Comparison of ENCODE assay signal across 8 cellular contexts in genomic region chr19:1041272-1041834, GRCh38. TPM values are rescaled to one million over a fixed set of nuclear protein-coding genes. Genes with fewer than 3 reads are reported as not detected.
DNase-seq lines count a peak whose midpoint lies in the region; ATAC-seq and TF ChIP-seq lines count a peak whose summit lies in the region.

No MANE protein-coding gene starts in this region.

- H3K4me3 Mint-ChIP-seq in activated T-cell treated with anti-CD3 and anti-CD28 coated beads, Interleukin-2, amount 50 U/mL, for 72 hours: peak overlapping the region; percentile 86 to 98
- peak overlapping the region; percentile 99 for H3K4me3 Mint-ChIP-seq in activated naive CD8-positive, alpha-beta T cell treated with anti-CD3 and anti-CD28 coated beads, Interleukin-2, amount 10 ng/mL, durations not matched to agents 7 days and 5 days

- no peaks in the 10 kb centered on the region for H3K27me3 Mint-ChIP-seq in activated T-cell treated with anti-CD3 and anti-CD28 coated beads, Interleukin-2, amount 50 U/mL, for 72 hours (ENCODE audit: low read depth)
- H3K27me3 Mint-ChIP-seq in activated naive CD8-positive, alpha-beta T cell treated with anti-CD3 and anti-CD28 coated beads, Interleukin-2, amount 10 ng/mL, durations not matched to agents 7 days and 5 days: no peaks in the 10 kb centered on the region

- peak overlapping the region; percentile 66 for H3K4me3 ChIP-seq in kidney epithelial cell (ENCODE audit: low read depth, low read length)
- H3K4me3 ChIP-seq in thymus (ENCODE audit: low read length): peak overlapping the region; percentile 71

- peaks cover 1% of the 10 kb centered on the region for H3K36me3 ChIP-seq in kidney epithelial cell (ENCODE audit: control insufficient read depth, insufficient read depth, low read length)
- H3K36me3 ChIP-seq in thymus (ENCODE audit: control insufficient read depth, insufficient read depth): peaks cover 34% of the 10 kb centered on the region

- H3K4me1 Mint-ChIP-seq in activated T-cell treated with anti-CD3 and anti-CD28 coated beads, Interleukin-2, amount 50 U/mL, for 72 hours (ENCODE audit: low read depth): peaks cover 38% of the 10 kb centered on the region
- H3K4me1 Mint-ChIP-seq in activated naive CD8-positive, alpha-beta T cell treated with anti-CD3 and anti-CD28 coated beads, Interleukin-2, amount 10 ng/mL, durations not matched to agents 7 days and 5 days: peaks cover 29% of the 10 kb centered on the region

- DNase-seq in activated T-cell treated with anti-CD3 and anti-CD28 coated beads, Interleukin-2, amount 50 U/mL, for 72 hours: no peak
- no peak for DNase-seq in activated T-cell treated with anti-CD3 and anti-CD28 coated beads, Interleukin-2, amount 50 U/mL, for 1 hour
- DNase-seq in activated naive CD8-positive, alpha-beta T cell treated with anti-CD3 and anti-CD28 coated beads, Interleukin-2, amount 10 ng/mL, durations not matched to agents 7 days and 5 days: no peak
- DNase-seq in kidney epithelial cell (ENCODE audit: low read depth): no peak
- no peak for DNase-seq in superior temporal gyrus (ENCODE audit: extremely low spot score)
- DNase-seq in G401 (ENCODE audit: low spot score): no peak
- no peak for DNase-seq in head of caudate nucleus

- no peaks in the 10 kb centered on the region for H3K27me3 ChIP-seq in kidney epithelial cell (ENCODE audit: control insufficient read depth, insufficient read depth, low read length)
- no peaks in the 10 kb centered on the region for H3K27me3 ChIP-seq in thymus (ENCODE audit: control insufficient read depth, insufficient read depth)

- peaks cover 29% of the 10 kb centered on the region for H3K4me1 ChIP-seq in thymus (ENCODE audit: control insufficient read depth, insufficient read depth, low read length)

- H3K27ac Mint-ChIP-seq in activated T-cell treated with anti-CD3 and anti-CD28 coated beads, Interleukin-2, amount 50 U/mL, for 72 hours: no peak overlapping the region
- H3K27ac Mint-ChIP-seq in activated naive CD8-positive, alpha-beta T cell treated with anti-CD3 and anti-CD28 coated beads, Interleukin-2, amount 10 ng/mL, durations not matched to agents 7 days and 5 days: no peak overlapping the region

- H3K9me3 Mint-ChIP-seq in activated T-cell treated with anti-CD3 and anti-CD28 coated beads, Interleukin-2, amount 50 U/mL, for 72 hours: no peaks in the 10 kb centered on the region
- H3K9me3 Mint-ChIP-seq in activated naive CD8-positive, alpha-beta T cell treated with anti-CD3 and anti-CD28 coated beads, Interleukin-2, amount 10 ng/mL, durations not matched to agents 7 days and 5 days: peaks cover 1% of the 10 kb centered on the region

- POLR2A ChIA-PET in activated naive CD8-positive, alpha-beta T cell treated with anti-CD3 and anti-CD28 coated beads, Interleukin-2, amount 10 ng/mL, durations not matched to agents 7 days and 5 days (lab: Charles Lee): interaction anchor here (0.5 to 7.7 kb wide), 9 partner anchors 13 to 228 kb away, joined by 3 to 82 read pairs (median 7); partner anchors contain the start of genes ARHGAP45, CIRBP, CNN2 and RNU6-2

- intact Hi-C loops in head of caudate nucleus (cut with DNase I): no loop called here

- peak overlapping the region; percentile 36 for H3K27ac ChIP-seq in thymus (ENCODE audit: low read depth)

- H3K36me3 Mint-ChIP-seq in activated T-cell treated with anti-CD3 and anti-CD28 coated beads, Interleukin-2, amount 50 U/mL, for 72 hours (ENCODE audit: insufficient read depth in 2 of 2): peaks cover 1 to 10% of the 10 kb centered on the region in 2 donors
- peaks cover 23% of the 10 kb centered on the region for H3K36me3 Mint-ChIP-seq in activated naive CD8-positive, alpha-beta T cell treated with anti-CD3 and anti-CD28 coated beads, Interleukin-2, amount 10 ng/mL, durations not matched to agents 7 days and 5 days

- H3K9me3 ChIP-seq in thymus (ENCODE audit: control insufficient read depth): no peaks in the 10 kb centered on the region

- no peak for TF ChIP-seq CTCF in kidney epithelial cell (IDR thresholded peaks at IDR 0.05; ENCODE audit: insufficient read depth, low read length, poor library complexity, severe bottlenecking)

- in situ Hi-C loops in G401 (cut with HindIII; ENCODE audit: low sequenced_read_pairs): no loop called here

- ATAC-seq in activated T-cell treated with anti-CD3 and anti-CD28 coated beads, Interleukin-2, amount 50 U/mL, for 72 hours (replicated peaks in 1 of 2): no peak
- ATAC-seq in activated naive CD8-positive, alpha-beta T cell treated with anti-CD3 and anti-CD28 coated beads, Interleukin-2, amount 10 ng/mL, durations not matched to agents 7 days and 5 days (ENCODE audit: low read depth): no peak

- 57% methylated on average over 26 of the region's 26 CpGs for WGBS in thymus

RNA-seq across cellular contexts. Expression of gene ABCA7, which starts 1.4 kb away (rescaled TPM):
- 10 to 100 TPM; 34.3 to 37.1 TPM for total RNA-seq in activated T-cell treated with anti-CD3 and anti-CD28 coated beads, Interleukin-2, amount 50 U/mL, for 72 hours
- total RNA-seq in activated naive CD8-positive, alpha-beta T cell treated with anti-CD3 and anti-CD28 coated beads, Interleukin-2, amount 10 ng/mL, durations not matched to agents 7 days and 5 days: 100 to 1,000 TPM; 145 to 146 TPM
- 16.4 and 17.0 TPM in 2 replicates for total RNA-seq in kidney epithelial cell
- 315 TPM for polyA plus RNA-seq in thymus
- total RNA-seq in G401 (2014; rRNA removed; shearing (Covaris generic)): 6.2 and 13.9 TPM in 2 replicates

RNA-seq across cellular contexts. Expression of gene CNN2, which starts 14.9 kb away (rescaled TPM):
- total RNA-seq in activated T-cell treated with anti-CD3 and anti-CD28 coated beads, Interleukin-2, amount 50 U/mL, for 72 hours: 100 to 1,000 TPM in 1 of 2 donors, 10 to 100 TPM in 1; 98.9 to 124 TPM
- 100 to 1,000 TPM; 340 to 353 TPM for total RNA-seq in activated naive CD8-positive, alpha-beta T cell treated with anti-CD3 and anti-CD28 coated beads, Interleukin-2, amount 10 ng/mL, durations not matched to agents 7 days and 5 days
- 285 and 314 TPM in 2 replicates for total RNA-seq in kidney epithelial cell
- polyA plus RNA-seq in thymus: 127 TPM
- 245 and 296 TPM in 2 replicates for total RNA-seq in G401 (2014; rRNA removed; shearing (Covaris generic))

RNA-seq across cellular contexts. Expression of gene RNU6-2, which starts 20.0 kb away (rescaled TPM):
- not detected for total RNA-seq in activated T-cell treated with anti-CD3 and anti-CD28 coated beads, Interleukin-2, amount 50 U/mL, for 72 hours
- total RNA-seq in activated naive CD8-positive, alpha-beta T cell treated with anti-CD3 and anti-CD28 coated beads, Interleukin-2, amount 10 ng/mL, durations not matched to agents 7 days and 5 days: not detected
- not detected in 2 replicates for total RNA-seq in kidney epithelial cell
- polyA plus RNA-seq in thymus: not detected
- not detected in 2 replicates for total RNA-seq in G401 (2014; rRNA removed; shearing (Covaris generic))

RNA-seq across cellular contexts. Expression of gene TMEM259, which starts 20.4 kb away (rescaled TPM):
- 100 to 1,000 TPM; 125 to 127 TPM for total RNA-seq in activated T-cell treated with anti-CD3 and anti-CD28 coated beads, Interleukin-2, amount 50 U/mL, for 72 hours
- total RNA-seq in activated naive CD8-positive, alpha-beta T cell treated with anti-CD3 and anti-CD28 coated beads, Interleukin-2, amount 10 ng/mL, durations not matched to agents 7 days and 5 days: 100 to 1,000 TPM; 231 to 235 TPM
- 204 and 221 TPM in 2 replicates for total RNA-seq in kidney epithelial cell
- polyA plus RNA-seq in thymus: 359 TPM
- 131 and 142 TPM in 2 replicates for total RNA-seq in G401 (2014; rRNA removed; shearing (Covaris generic))

RNA-seq across cellular contexts. Expression of gene ARHGAP45, which starts 25.6 kb away (rescaled TPM):
- total RNA-seq in activated T-cell treated with anti-CD3 and anti-CD28 coated beads, Interleukin-2, amount 50 U/mL, for 72 hours: 100 to 1,000 TPM; 235 to 236 TPM
- 100 to 1,000 TPM; 576 to 581 TPM for total RNA-seq in activated naive CD8-positive, alpha-beta T cell treated with anti-CD3 and anti-CD28 coated beads, Interleukin-2, amount 10 ng/mL, durations not matched to agents 7 days and 5 days
- total RNA-seq in kidney epithelial cell: 1.4 and 4.2 TPM in 2 replicates
- 295 TPM for polyA plus RNA-seq in thymus
- total RNA-seq in G401 (2014; rRNA removed; shearing (Covaris generic)): 126 and 134 TPM in 2 replicates
